ENCODE assay signal across 17 cellular contexts in genomic region chr17:81549826-81550225, GRCh38. TPM values are rescaled to one million over a fixed set of nuclear protein-coding genes. Genes with fewer than 3 reads are reported as not detected.
DNase-seq lines count a peak whose midpoint lies in the region; ATAC-seq, FAIRE-seq and TF ChIP-seq lines count a peak whose summit lies in the region.
"Had no signal": no experiment of that assay in that cellular context is flagged by ENCODE, and none has a peak within 500 bp of the region (broad histone marks: within the 10 kb centered on the region; RNA-seq: fewer than 3 reads in every experiment).

No MANE protein-coding gene starts in this region.

- CTCF ChIA-PET in MCF 10A (lab: Yijun Ruan, JAX) (interaction anchor here (0.8 to 1.2 kb wide), 2 partner anchors 51 kb away, joined by 4 read pairs; no protein-coding TSS in a partner anchor), activated B cell treated with CpG ODN at 0.5 μM for 24 hours (lab: Charles Lee) (no interaction called here), endothelial cell of umbilical vein (lab: Charles Lee) (interaction anchor here (1.2 kb wide), 1 partner anchor 51 kb away, joined by 4 read pairs; no protein-coding TSS in a partner anchor)

- H2AFZ ChIP-seq in endothelial cell of umbilical vein (ENCODE audit: low read depth, low read length) = no peak overlapping the region

- no peak overlapping the region for H3K9ac ChIP-seq in endothelial cell of umbilical vein (replicated peaks; ENCODE audit: extremely low read depth, insufficient read depth, low read length)

- no TSS peak for BruUV-seq in MCF 10A (replicated peaks; lab: Mats Ljungman, UMichigan)
- no TSS peak for BruUV-seq in endothelial cell of umbilical vein (replicated peaks; lab: Mats Ljungman, UMichigan)

- peak overlapping the region; percentile 82 for H3K4me3 Mint-ChIP-seq in MCF 10A (ENCODE audit: unreplicated experiment)
- peak overlapping the region; percentile 53 for H3K4me3 Mint-ChIP-seq in activated B cell treated with CpG ODN at 0.5 μM for 24 hours
- peak overlapping the region; percentile 17 to 98 for H3K4me3 Mint-ChIP-seq in stimulated activated naive B cell treated with anti-CD40 and anti-IgM and Interleukin-4, amounts not matched to agents 10 μg/mL and 1 μg/mL and 100 μg/mL, for 72 hours

- H3K27ac Mint-ChIP-seq in MCF 10A (ENCODE audit: low read depth, unreplicated experiment) (no peak overlapping the region), activated B cell treated with CpG ODN at 0.5 μM for 24 hours (no peak overlapping the region)
- peak overlapping the region; percentile 25 for H3K27ac Mint-ChIP-seq in stimulated activated naive B cell treated with anti-CD40 and anti-IgM and Interleukin-4, amounts not matched to agents 10 μg/mL and 1 μg/mL and 100 μg/mL, for 72 hours

- H3K4me2 ChIP-seq in endothelial cell of umbilical vein (ENCODE audit: insufficient read depth, low read length) = no peak overlapping the region

- H3K27me3 Mint-ChIP-seq in MCF 10A (ENCODE audit: insufficient read depth, unreplicated experiment) (no peaks in the 10 kb centered on the region), activated B cell treated with CpG ODN at 0.5 μM for 24 hours (no peaks in the 10 kb centered on the region)
- H3K27me3 Mint-ChIP-seq in stimulated activated naive B cell treated with anti-CD40 and anti-IgM and Interleukin-4, amounts not matched to agents 10 μg/mL and 1 μg/mL and 100 μg/mL, for 72 hours = no peaks in the 10 kb centered on the region

- H3K36me3 ChIP-seq in breast epithelium (peaks cover 15% of the 10 kb centered on the region), endothelial cell of umbilical vein (ENCODE audit: control insufficient read depth in 2 of 2, extremely low read depth in 1 of 2, insufficient read depth in 2 of 2, low read length in 2 of 2) (peaks cover 7 to 45% of the 10 kb centered on the region in 2 experiments), gastroesophageal sphincter (peaks cover 0 to 58% of the 10 kb centered on the region in 2 donors), HAP-1 (replicated peaks) (peaks cover 49% of the 10 kb centered on the region)

- H3K79me2 ChIP-seq in endothelial cell of umbilical vein (ENCODE audit: control insufficient read depth, insufficient read depth, low read length) = peaks cover 33% of the 10 kb centered on the region

- H3K4me1 Mint-ChIP-seq in MCF 10A (ENCODE audit: insufficient read depth, unreplicated experiment) (peaks cover 6% of the 10 kb centered on the region), activated B cell treated with CpG ODN at 0.5 μM for 24 hours (peaks cover 41% of the 10 kb centered on the region)
- H3K4me1 Mint-ChIP-seq in stimulated activated naive B cell treated with anti-CD40 and anti-IgM and Interleukin-4, amounts not matched to agents 10 μg/mL and 1 μg/mL and 100 μg/mL, for 72 hours = peaks cover 34 to 48% of the 10 kb centered on the region in 2 donors

- H4K20me1 ChIP-seq in endothelial cell of umbilical vein (replicated peaks; ENCODE audit: control insufficient read depth, extremely low read depth, insufficient read depth, low read length) = no peaks in the 10 kb centered on the region

- FAIRE-seq in endothelial cell of umbilical vein (lab: Jason Lieb, UNC) = peak; percentile 33
- FAIRE-seq: HTR-8/SVneo had no signal

- H3K27me3 ChIP-seq in breast epithelium (no peaks in the 10 kb centered on the region), endothelial cell of umbilical vein (ENCODE audit: control insufficient read depth in 2 of 2, insufficient read depth in 2 of 2, low read length in 2 of 2) (no peaks in the 10 kb centered on the region), gastroesophageal sphincter (no peaks in the 10 kb centered on the region), HAP-1 (ENCODE audit: low read depth) (no peaks in the 10 kb centered on the region)
- H3K27me3 ChIP-seq: foreskin keratinocyte, sigmoid colon had no signal

- peaks cover 36% of the 10 kb centered on the region for H3K36me3 Mint-ChIP-seq in MCF 10A (ENCODE audit: insufficient read depth, unreplicated experiment)
- H3K36me3 Mint-ChIP-seq in activated B cell treated with CpG ODN at 0.5 μM for 24 hours (ENCODE audit: low read depth) = peaks cover 58% of the 10 kb centered on the region
- peaks cover 34 to 42% of the 10 kb centered on the region in 2 donors for H3K36me3 Mint-ChIP-seq in stimulated activated naive B cell treated with anti-CD40 and anti-IgM and Interleukin-4, amounts not matched to agents 10 μg/mL and 1 μg/mL and 100 μg/mL, for 72 hours

- H3K9me1 ChIP-seq in endothelial cell of umbilical vein (replicated peaks; ENCODE audit: control insufficient read depth, extremely low read depth, insufficient read depth, low read length) = no peaks in the 10 kb centered on the region

- H3K27ac ChIP-seq in breast epithelium (no peak overlapping the region), endothelial cell of umbilical vein (ENCODE audit: insufficient read depth, low read depth, low read length) (no peak overlapping the region), gastroesophageal sphincter (no peak overlapping the region)
- H3K27ac ChIP-seq: foreskin keratinocyte, sigmoid colon had no signal

- no peaks in the 10 kb centered on the region for H3K9me3 Mint-ChIP-seq in MCF 10A (ENCODE audit: unreplicated experiment)
- H3K9me3 Mint-ChIP-seq in activated B cell treated with CpG ODN at 0.5 μM for 24 hours = no peaks in the 10 kb centered on the region
- no peaks in the 10 kb centered on the region for H3K9me3 Mint-ChIP-seq in stimulated activated naive B cell treated with anti-CD40 and anti-IgM and Interleukin-4, amounts not matched to agents 10 μg/mL and 1 μg/mL and 100 μg/mL, for 72 hours

- DNase-seq in MCF 10A (ENCODE audit: unreplicated experiment) = no peak
- no peak for DNase-seq in breast epithelium (ENCODE audit: low spot score in 2 of 2)
- DNase-seq in activated B cell treated with CpG ODN at 0.5 μM for 24 hours = no peak
- no peak for DNase-seq in endothelial cell of umbilical vein (ENCODE audit: low read depth, low spot score)
- DNase-seq in stimulated activated naive B cell treated with anti-CD40 and anti-IgM and Interleukin-4, amounts not matched to agents 10 μg/mL and 1 μg/mL and 100 μg/mL, for 72 hours = no peak
- no peak for DNase-seq in HAP-1 (ENCODE audit: low spot score in 2 of 2)
- DNase-seq: activated effector memory CD4-positive, alpha-beta T cell treated with Interleukin-2 at 50 U/mL for 16 hours; effector memory CD4-positive, alpha-beta T cell; foreskin keratinocyte; MM.1S; NCI-H2081; nucleus accumbens; sigmoid colon had no signal

- intact Hi-C loops in MCF 10A (cut with micrococcal nuclease) = no loop called here
- intact Hi-C loops in breast epithelium (cut with DNase I; ENCODE audit: low total_unique reads) = no loop called here
- intact Hi-C loops in activated B cell treated with CpG ODN at 0.5 μM for 24 hours (cut with micrococcal nuclease) = loop anchor here (5.0 kb wide), 2 partner anchors 253 to 298 kb away; partner anchors contain the start of gene SLC38A10
- intact Hi-C loops in endothelial cell of umbilical vein (cut with micrococcal nuclease) = no loop called here

- no peak for TF ChIP-seq EP300 in gastroesophageal sphincter (IDR thresholded peaks at IDR 0.05)

- no peak for TF ChIP-seq CTCF in MCF 10A (IDR thresholded peaks at IDR 0.05; ENCODE audit: unreplicated experiment)
- no peak for TF ChIP-seq CTCF in breast epithelium (IDR thresholded peaks at IDR 0.05)
- TF ChIP-seq CTCF in activated B cell treated with CpG ODN at 0.5 μM for 24 hours (IDR thresholded peaks at IDR 0.05) = no peak
- TF ChIP-seq CTCF in endothelial cell of umbilical vein (IDR thresholded peaks at IDR 0.05; ENCODE audit: extremely low read depth in 1 of 2, insufficient read depth in 1 of 2, low read depth in 1 of 2, low read length in 2 of 2) = no peak
- no peak for TF ChIP-seq CTCF in gastroesophageal sphincter (IDR thresholded peaks at IDR 0.05)

- H3K9me3 ChIP-seq in breast epithelium = no peaks in the 10 kb centered on the region
- no peaks in the 10 kb centered on the region for H3K9me3 ChIP-seq in endothelial cell of umbilical vein (replicated peaks; ENCODE audit: control insufficient read depth, insufficient read depth, low read length)
- no peaks in the 10 kb centered on the region for H3K9me3 ChIP-seq in gastroesophageal sphincter
- no peaks in the 10 kb centered on the region for H3K9me3 ChIP-seq in HAP-1
- H3K9me3 ChIP-seq: sigmoid colon had no signal

- dilution Hi-C loops in endothelial cell of umbilical vein (cut with MboI; ENCODE audit: extremely low pct_ligation_motif_present, low sequenced_read_pairs) = no loop called here

- POLR2A ChIA-PET in MCF 10A (lab: Yijun Ruan, JAX) (no interaction called here), activated B cell treated with CpG ODN at 0.5 μM for 24 hours (lab: Charles Lee) (interaction anchor here (8.1 kb wide), 1 partner anchor 36 kb away, joined by 188 read pairs; the partner anchor contains the start of gene ACTG1), endothelial cell of umbilical vein (lab: Charles Lee) (no interaction called here)

- no peak for TF ChIP-seq POLR2A in breast epithelium (IDR thresholded peaks at IDR 0.05)
- no peak for TF ChIP-seq POLR2A in endothelial cell of umbilical vein (IDR thresholded peaks at IDR 0.05; ENCODE audit: low read depth, low read length)
- no peak for TF ChIP-seq POLR2A in gastroesophageal sphincter (IDR thresholded peaks at IDR 0.05)

- H3K4me1 ChIP-seq in breast epithelium (peaks cover 4 to 9% of the 10 kb centered on the region in 2 donors), endothelial cell of umbilical vein (ENCODE audit: control insufficient read depth, extremely low read depth, insufficient read depth, low read length) (peaks cover 26% of the 10 kb centered on the region), gastroesophageal sphincter (peaks cover 0 to 39% (median 14%) of the 10 kb centered on the region in 3 donors), HAP-1 (peaks cover 6% of the 10 kb centered on the region)

- WGBS in gastroesophageal sphincter (ENCODE audit: low coverage in 1 of 2), 2 donors = 100% methylated on average over 2 of the region's 8 CpGs; no CpG with 5 or more reads in 1 of the 2 donors

- H3K4me3 ChIP-seq in breast epithelium (no peak overlapping the region), endothelial cell of umbilical vein (replicated peaks in 1 of 3; ENCODE audit: insufficient read depth in 1 of 3, low read depth in 1 of 3, low read length in 3 of 3) (no peak overlapping the region), gastroesophageal sphincter (no peak overlapping the region), HAP-1 (no peak overlapping the region)
- H3K4me3 ChIP-seq: sigmoid colon had no signal

- ATAC-seq in activated B cell treated with CpG ODN at 0.5 μM for 24 hours (ENCODE audit: low read depth) (no peak), gastroesophageal sphincter (no peak), esophagus mucosa (no peak)
- ATAC-seq in stimulated activated naive B cell treated with anti-CD40 and anti-IgM and Interleukin-4, amounts not matched to agents 10 μg/mL and 1 μg/mL and 100 μg/mL, for 72 hours (replicated peaks) = no peak
- ATAC-seq: foreskin keratinocyte had no signal

- in situ Hi-C loops in HAP-1 (cut with MboI; ENCODE audit: low sequenced_read_pairs) = no loop called here

RNA-seq across cellular contexts. Expression of gene FAAP100, which starts 2.3 kb away (rescaled TPM):
- total RNA-seq in MCF 10A (2022) (23.4 and 32.5 TPM in 2 replicates), breast epithelium (10 to 100 TPM; 13.0 to 23.1 (median 20.6) TPM), activated B cell treated with CpG ODN at 0.5 μM for 24 hours (42.6 and 48.2 TPM in 2 replicates), endothelial cell of umbilical vein (50.2 and 54.3 TPM in 2 replicates), gastroesophageal sphincter (10 to 100 TPM; 14.6 to 32.1 (median 20.7) TPM), esophagus mucosa (16.3 TPM)
- polyA plus RNA-seq in endothelial cell of umbilical vein = 35.4 and 40.4 TPM in 2 replicates
- polyA plus RNA-seq in endothelial cell of umbilical vein (2011; cell fraction: cytosol; rRNA removed) = 18.0 and 31.7 TPM in 2 replicates
- 58.5 and 65.6 TPM in 2 replicates for polyA plus RNA-seq in endothelial cell of umbilical vein (2011; cell fraction: nucleus; rRNA removed)
- 17.9 and 28.1 TPM in 2 replicates for polyA plus RNA-seq in endothelial cell of umbilical vein (2012)
- 21.6 and 30.8 TPM in 2 replicates for polyA minus RNA-seq in endothelial cell of umbilical vein
- 7.8 TPM for polyA minus RNA-seq in endothelial cell of umbilical vein (2011; cell fraction: cytosol; rRNA and poly(A)+ RNA removed)
- 34.6 and 44.7 TPM in 2 replicates for polyA minus RNA-seq in endothelial cell of umbilical vein (2011; cell fraction: nucleus; rRNA and poly(A)+ RNA removed)

RNA-seq across cellular contexts. Expression of gene FSCN2, which starts 21.6 kb away (rescaled TPM):
- total RNA-seq in MCF 10A (2022) (0.37 TPM in 1 of 2 replicates, not detected in the other), breast epithelium (1 to 10 TPM in 2 of 3 donors, under 1 TPM in 1; 0.48 to 3.2 (median 1.6) TPM), activated B cell treated with CpG ODN at 0.5 μM for 24 hours (3.2 and 5.5 TPM in 2 replicates), endothelial cell of umbilical vein (0.58 and 0.71 TPM in 2 replicates), gastroesophageal sphincter (1 to 10 TPM in 2 of 4 donors, under 1 TPM in 2; 0.49 to 2.1 (median 1.0) TPM), esophagus mucosa (0.76 TPM)
- 0.32 and 0.46 TPM in 2 replicates for polyA plus RNA-seq in endothelial cell of umbilical vein
- 0.06 and 0.10 TPM in 2 replicates for polyA plus RNA-seq in endothelial cell of umbilical vein (2011; cell fraction: cytosol; rRNA removed)
- 0.43 and 0.87 TPM in 2 replicates for polyA plus RNA-seq in endothelial cell of umbilical vein (2011; cell fraction: nucleus; rRNA removed)
- 0.12 and 0.25 TPM in 2 replicates for polyA plus RNA-seq in endothelial cell of umbilical vein (2012)
- 0.41 TPM in 1 of 2 replicates, not detected in the other for polyA minus RNA-seq in endothelial cell of umbilical vein
- 1.1 TPM for polyA minus RNA-seq in endothelial cell of umbilical vein (2011; cell fraction: cytosol; rRNA and poly(A)+ RNA removed)
- 0.67 and 1.4 TPM in 2 replicates for polyA minus RNA-seq in endothelial cell of umbilical vein (2011; cell fraction: nucleus; rRNA and poly(A)+ RNA removed)
- total RNA-seq: foreskin keratinocyte, RPMI7951 had no signal
- polyA plus RNA-seq: foreskin keratinocyte had no signal

RNA-seq across cellular contexts. Expression of gene ACTG1, which starts 37.2 kb away (rescaled TPM):
- total RNA-seq in MCF 10A (2022) = 1,056 and 1,461 TPM in 2 replicates
- 1,000 to 10,000 TPM; 2,222 to 2,764 (median 2,750) TPM for total RNA-seq in breast epithelium
- total RNA-seq in activated B cell treated with CpG ODN at 0.5 μM for 24 hours = 2,863 and 2,949 TPM in 2 replicates
- 6,127 and 6,180 TPM in 2 replicates for total RNA-seq in endothelial cell of umbilical vein
- polyA plus RNA-seq in endothelial cell of umbilical vein = 7,850 and 10,663 TPM in 2 replicates
- polyA plus RNA-seq in endothelial cell of umbilical vein (2011; cell fraction: cytosol; rRNA removed) = 8,486 and 8,491 TPM in 2 replicates
- polyA plus RNA-seq in endothelial cell of umbilical vein (2011; cell fraction: nucleus; rRNA removed) = 3,539 and 4,015 TPM in 2 replicates
- 6,029 and 7,831 TPM in 2 replicates for polyA plus RNA-seq in endothelial cell of umbilical vein (2012)
- 1,957 and 3,242 TPM in 2 replicates for polyA minus RNA-seq in endothelial cell of umbilical vein
- polyA minus RNA-seq in endothelial cell of umbilical vein (2011; cell fraction: cytosol; rRNA and poly(A)+ RNA removed) = 776 TPM
- polyA minus RNA-seq in endothelial cell of umbilical vein (2011; cell fraction: nucleus; rRNA and poly(A)+ RNA removed) = 664 and 1,635 TPM in 2 replicates
- 1,000 to 10,000 TPM in 3 of 4 donors, 100 to 1,000 TPM in 1; 829 to 1,848 (median 1,550) TPM for total RNA-seq in gastroesophageal sphincter
- total RNA-seq in esophagus mucosa = 4,027 TPM
